In genomic region chr2:188202777-188203176, GRCh38 we compare ENCODE assay signal across 23 cellular contexts.
"Had no signal": no experiment of that assay in that cellular context is flagged by ENCODE, and none has a peak within 500 bp of the region (broad histone marks: within the 10 kb centered on the region; RNA-seq: fewer than 3 reads in every experiment).

No MANE protein-coding gene starts in this region.

- H3K36me3 ChIP-seq: SJSA1 had no signal

- H3K36me3 Mint-ChIP-seq: IgD-negative memory B cell had no signal

- H3K27ac ChIP-seq: HL-60, KMS-11, SJSA1 had no signal

- H3K4me1 Mint-ChIP-seq: IgD-negative memory B cell had no signal

- DNase-seq: Kasumi-1, MM.1S, NCI-H1092 treated with DMSO at 0.1 percent for 48 hours, NCI-H1436, NCI-H187, NCI-H2029, NCI-H2081 treated with DMSO at 0.1 percent for 48 hours, NCI-H2171, NCI-H226, NCI-H446, NCI-H510A, NCI-H524 treated with DMSO at 0.1 percent for 48 hours, NCI-H69, NCI-H774, Right ventricle myocardium superior, RPMI8226, SIG-M5 had no signal

- H3K27ac Mint-ChIP-seq: IgD-negative memory B cell had no signal

- FAIRE-seq: HTR-8/SVneo, K562 had no signal

- H3K4me3 ChIP-seq: K562, SJSA1 had no signal

- H3K4me3 Mint-ChIP-seq: IgD-negative memory B cell had no signal

- H3K9me3 ChIP-seq: SJSA1 had no signal

- H3K9ac ChIP-seq: KMS-11 had no signal

- H3K27me3 ChIP-seq: SJSA1 had no signal

- ATAC-seq: K562 had no signal

- H3K27me3 Mint-ChIP-seq: IgD-negative memory B cell had no signal
